Comparison of ENCODE assay signal across 16 cellular contexts in genomic region chr1:184627012-184627351, GRCh38.
DNase-seq lines count a peak whose midpoint lies in the region; ATAC-seq, FAIRE-seq and TF ChIP-seq lines count a peak whose summit lies in the region.
"Had no signal": no experiment of that assay in that cellular context is flagged by ENCODE, and none has a peak within 500 bp of the region (broad histone marks: within the 10 kb centered on the region; RNA-seq: fewer than 3 reads in every experiment).

No MANE protein-coding gene starts in this region.

- H3K4me1 Mint-ChIP-seq in CD8-positive, alpha-beta memory T cell, result no peaks in the 10 kb centered on the region

- POLR2A ChIA-PET in HepG2 (lab: Yijun Ruan, JAX), result no interaction called here
- POLR2A ChIA-PET in CD8-positive, alpha-beta memory T cell (lab: Charles Lee), result no interaction called here

- H3K27me3 ChIP-seq in liver (ENCODE audit: control insufficient read depth in 4 of 4, insufficient read depth in 4 of 4, low read length in 3 of 4) (no peaks in the 10 kb centered on the region), HepG2 (ENCODE audit: control insufficient read depth in 1 of 2, insufficient read depth in 2 of 2, low read length in 2 of 2) (peaks cover 1 to 29% of the 10 kb centered on the region in 2 experiments; a peak in 4 of 5 replicates), right lobe of liver (no peaks in the 10 kb centered on the region), spleen (replicated peaks in 1 of 7) (no peaks in the 10 kb centered on the region)
- no peaks in the 10 kb centered on the region for H3K27me3 ChIP-seq in CD8-positive, alpha-beta memory T cell (ENCODE audit: insufficient read depth, low read length, poor library complexity, severe bottlenecking)

- TF ChIP-seq EP300 in HepG2 (IDR thresholded peaks at IDR 0.05; ENCODE audit: low read depth in 2 of 2, low read length in 2 of 2), result no peak
- TF ChIP-seq EP300 in HepG2 (CRISPR knock-in tag; IDR thresholded peaks at IDR 0.05; ENCODE audit: borderline replicate concordance), result no peak

- in situ Hi-C loops in HepG2 (cut with HindIII; ENCODE audit: extremely low pct_ligation_motif_present, low pct_unique_long_range_greater_than_20kb), result no loop called here

- TF ChIP-seq POLR2A in HepG2 (IDR thresholded peaks at IDR 0.05; ENCODE audit: insufficient read depth in 1 of 2, low read depth in 2 of 2, low read length in 2 of 2) (no peak), right lobe of liver (IDR thresholded peaks at IDR 0.05) (no peak), spleen (IDR thresholded peaks at IDR 0.05) (no peak)

- H3K9ac ChIP-seq in liver (ENCODE audit: low read depth in 1 of 2, low read length in 2 of 2) (no peak overlapping the region), HepG2 (ENCODE audit: insufficient read depth, low read depth, low read length) (no peak overlapping the region)

- peaks cover 0 to 2% (median 0%) of the 10 kb centered on the region in 3 donors for H3K36me3 Mint-ChIP-seq in CD8-positive, alpha-beta memory T cell

- no peak for TF ChIP-seq RAD21 in liver (IDR thresholded peaks at IDR 0.05)
- no peak for TF ChIP-seq RAD21 in HepG2 (CRISPR knock-in tag; IDR thresholded peaks at IDR 0.05)

- CTCF ChIA-PET in HepG2 (lab: Yijun Ruan, JAX; ENCODE audit: low intra/inter-chr PET ratio, low total read pairs), result no interaction called here
- CTCF ChIA-PET in CD8-positive, alpha-beta memory T cell (lab: Charles Lee), result no interaction called here

- no TSS peak for BruUV-seq in HepG2 (replicated peaks; lab: Mats Ljungman, UMichigan)

- no peak overlapping the region for H3K4me3 Mint-ChIP-seq in CD8-positive, alpha-beta memory T cell

- TF ChIP-seq CTCF in liver (IDR thresholded peaks at IDR 0.05; ENCODE audit: low read depth, low read length, missing input control) (peak; percentile 13), HepG2 (CRISPR knock-in tag; IDR thresholded peaks at IDR 0.05) (no peak), right lobe of liver (IDR thresholded peaks at IDR 0.05) (no peak), spleen (IDR thresholded peaks at IDR 0.05 in 8 of 11, conservative IDR thresholded peaks at IDR 0.05 in 3 of 11) (no peak), GM10266 (IDR thresholded peaks at IDR 0.05; ENCODE audit: control insufficient read depth, insufficient read depth, low read depth, missing control alignments) (no peak)

- H3K9me3 Mint-ChIP-seq in CD8-positive, alpha-beta memory T cell, result no peaks in the 10 kb centered on the region

- H3K27ac ChIP-seq in liver (ENCODE audit: low read depth in 1 of 2, low read length in 2 of 2), result peak overlapping the region; percentile 73 to 81
- H3K27ac ChIP-seq in HepG2 (ENCODE audit: extremely low read length, insufficient read depth, low read length), result no peak overlapping the region
- H3K27ac ChIP-seq in right lobe of liver, result peak overlapping the region; percentile 63 to 85 (median 80)
- H3K27ac ChIP-seq in spleen, result peak overlapping the region in 5 of 8 donors; percentile 12 to 63 (median 61)
- no peak overlapping the region for H3K27ac ChIP-seq in CD8-positive, alpha-beta memory T cell (ENCODE audit: low read depth, low read length)

- H3K4me3 ChIP-seq in liver (ENCODE audit: low read depth in 1 of 3, low read length in 3 of 3) (peak overlapping the region in 1 of 3 donors; percentile 4), HepG2 (replicated peaks in 1 of 3; ENCODE audit: insufficient read depth in 1 of 3, low read depth in 2 of 3, low read length in 3 of 3) (no peak overlapping the region), right lobe of liver (peak overlapping the region in 1 of 3 donors; percentile 53), spleen (no peak overlapping the region)
- no peak overlapping the region for H3K4me3 ChIP-seq in CD8-positive, alpha-beta memory T cell (ENCODE audit: low read length)
- H3K4me3 ChIP-seq: K562 had no signal

- H4K20me1 ChIP-seq in HepG2 (ENCODE audit: insufficient read depth, low read length), result no peaks in the 10 kb centered on the region

- no peak for DNase-seq in HepG2 (ENCODE audit: low spot score)
- DNase-seq in right lobe of liver, result no peak
- DNase-seq in spleen, result no peak
- DNase-seq in GM10266 (ENCODE audit: extremely low spot score), result no peak
- no peak for DNase-seq in kidney glomerular epithelial cell (lab: John Stamatoyannopoulos, UW)
- no peak for DNase-seq in CD8-positive, alpha-beta memory T cell
- DNase-seq: ACHN; DMS79 treated with DMSO at 0.1 percent for 48 hours; NCI-H1105; NCI-H1694; NCI-H748 treated with DMSO at 0.1 percent for 48 hours; NK-92 treated with Interleukin-12 subunit alpha and Interleukin-12 subunit beta, amount 100 ng/mL, for 24 hours; SHP77 had no signal

- intact Hi-C loops in HepG2 (cut with micrococcal nuclease; ENCODE audit: unreplicated experiment), result no loop called here
- intact Hi-C loops in right lobe of liver (cut with DNase I), result no loop called here
- intact Hi-C loops in spleen (cut with DNase I; ENCODE audit: low total_unique reads), result no loop called here

- H3K27ac Mint-ChIP-seq in CD8-positive, alpha-beta memory T cell, result no peak overlapping the region

- no peak overlapping the region for H2AFZ ChIP-seq in HepG2 (ENCODE audit: low read length)

- no peaks in the 10 kb centered on the region for H3K79me2 ChIP-seq in HepG2 (ENCODE audit: insufficient read depth, low read length)

- FAIRE-seq in HepG2 (lab: Jason Lieb, UNC), result no peak
- FAIRE-seq: K562, RCC 7860 had no signal

- H3K9me3 ChIP-seq in liver (ENCODE audit: control insufficient read depth in 4 of 4, low read length in 3 of 4) (no peaks in the 10 kb centered on the region), HepG2 (ENCODE audit: low read length) (no peaks in the 10 kb centered on the region), right lobe of liver (no peaks in the 10 kb centered on the region), spleen (no peaks in the 10 kb centered on the region)
- H3K9me3 ChIP-seq in CD8-positive, alpha-beta memory T cell (ENCODE audit: low read length), result no peaks in the 10 kb centered on the region

- no peak for ATAC-seq in HepG2
- no peak for ATAC-seq in right lobe of liver
- ATAC-seq: K562 had no signal

- 42% methylated on average over 3 of the region's 3 CpGs for WGBS in liver
- WGBS in HepG2 (ENCODE audit: low lambda C conversion rate), result 0% methylated on average over 2 of the region's 3 CpGs
- 32% methylated on average over 3 of the region's 3 CpGs for WGBS in right lobe of liver (ENCODE audit: insufficient coverage, low coverage, low lambda C conversion rate, missing lambda C conversion rate)
- 68 to 88% (median 77%) methylated on average over 3 of the region's 3 CpGs for WGBS in spleen, 5 donors

- H3K36me3 ChIP-seq in liver (ENCODE audit: control insufficient read depth in 4 of 4, insufficient read depth in 3 of 4, low read depth in 1 of 4, low read length in 3 of 4), result no peaks in the 10 kb centered on the region
- no peaks in the 10 kb centered on the region for H3K36me3 ChIP-seq in HepG2 (replicated peaks in 1 of 2; ENCODE audit: control insufficient read depth in 1 of 2, insufficient read depth in 2 of 2, low read length in 2 of 2)
- no peaks in the 10 kb centered on the region for H3K36me3 ChIP-seq in right lobe of liver
- H3K36me3 ChIP-seq in spleen, result no peaks in the 10 kb centered on the region
- H3K36me3 ChIP-seq in CD8-positive, alpha-beta memory T cell (ENCODE audit: insufficient read depth, low read length), result no peaks in the 10 kb centered on the region

- H3K4me2 ChIP-seq in HepG2 (ENCODE audit: low read depth, low read length), result no peak overlapping the region

- H3K4me1 ChIP-seq in liver (ENCODE audit: control insufficient read depth in 4 of 4, insufficient read depth in 4 of 4, low read length in 3 of 4), result peaks cover 18 to 51% (median 39%) of the 10 kb centered on the region in 4 donors
- H3K4me1 ChIP-seq in HepG2 (ENCODE audit: insufficient read depth, low read length), result no peaks in the 10 kb centered on the region
- peaks cover 0 to 61% (median 25%) of the 10 kb centered on the region in 4 donors for H3K4me1 ChIP-seq in right lobe of liver
- peaks cover 0 to 42% (median 13%) of the 10 kb centered on the region in 6 donors for H3K4me1 ChIP-seq in spleen
- no peaks in the 10 kb centered on the region for H3K4me1 ChIP-seq in CD8-positive, alpha-beta memory T cell (ENCODE audit: insufficient read depth, low read length)

- peaks cover 1 to 10% of the 10 kb centered on the region in 2 donors for H3K27me3 Mint-ChIP-seq in CD8-positive, alpha-beta memory T cell

TF ChIP-seq in liver, 16 proteins besides CTCF, POLR2A, EP300 and RAD21 (continues in another document):
- TF ChIP-seq FOXA2 (IDR thresholded peaks at IDR 0.05), result no peak
- TF ChIP-seq, protein P1, sequence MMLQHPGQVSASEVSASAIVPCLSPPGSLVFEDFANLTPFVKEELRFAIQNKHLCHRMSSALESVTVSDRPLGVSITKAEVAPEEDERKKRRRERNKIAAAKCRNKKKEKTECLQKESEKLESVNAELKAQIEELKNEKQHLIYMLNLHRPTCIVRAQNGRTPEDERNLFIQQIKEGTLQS (IDR thresholded peaks at IDR 0.05), result no peak
- peak; percentile 59 for TF ChIP-seq YY1 (IDR thresholded peaks at IDR 0.05)

TF ChIP-seq in HepG2, 621 proteins besides CTCF, POLR2A, EP300 and RAD21 (continues in another document):
- TF ChIP-seq ZNF512B (CRISPR knock-in tag; IDR thresholded peaks at IDR 0.05; ENCODE audit: borderline replicate concordance) (no peak), MED8 (CRISPR knock-in tag; IDR thresholded peaks at IDR 0.05; ENCODE audit: insufficient replicate concordance) (no peak), MAX (IDR thresholded peaks at IDR 0.05) (no peak), ZFP82 (CRISPR knock-in tag; IDR thresholded peaks at IDR 0.05; ENCODE audit: borderline replicate concordance) (no peak)

Comparison
In these comparisons a context has a peak if more than half of its experiments do, and no peak if none do; other contexts are left out.
1. H3K27ac ChIP-seq: peak in liver (2 of 2), right lobe of liver (3 of 3) and spleen (5 of 8); none in HepG2 (single experiment) and CD8-positive, alpha-beta memory T cell (single experiment).